Comparison of ENCODE assay signal across 8 cellular contexts in the genomic region with DNA sequence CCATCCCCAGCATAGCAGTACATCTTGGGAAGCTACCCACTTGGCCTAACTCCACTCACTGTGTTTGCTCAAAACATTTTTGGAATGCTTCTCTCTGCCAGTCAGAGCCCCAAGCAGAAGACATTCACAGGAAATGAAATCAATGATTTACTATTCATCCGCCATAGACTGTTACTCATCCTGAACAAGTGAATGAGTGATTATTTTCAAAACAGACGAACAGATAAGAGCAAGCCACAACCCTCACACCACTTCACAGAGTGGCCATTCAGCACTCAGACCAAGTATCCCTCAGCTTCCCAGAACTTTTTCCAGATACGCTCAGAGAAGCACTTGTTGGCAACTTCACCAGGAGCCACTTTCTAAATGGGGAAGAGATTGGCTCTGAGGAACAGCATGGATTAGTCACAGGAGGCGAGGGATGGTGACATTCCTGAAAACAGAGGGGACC. TPM values are rescaled to one million over a fixed set of nuclear protein-coding genes. Genes with fewer than 3 reads are reported as not detected.
DNase-seq lines count a peak whose midpoint lies in the region; ATAC-seq and TF ChIP-seq lines count a peak whose summit lies in the region.

No MANE protein-coding gene starts in this region.

- no peak overlapping the region for H3K23ac ChIP-seq in mesenchymal stem cell (ENCODE audit: low read length in 2 of 2)

- H3K27me3 ChIP-seq in mesenchymal stem cell (ENCODE audit: control insufficient read depth in 1 of 2, insufficient read depth in 1 of 2, low read length in 2 of 2) (no peaks in the 10 kb centered on the region), esophagus muscularis mucosa (no peaks in the 10 kb centered on the region)

- H2BK12ac ChIP-seq in mesenchymal stem cell (ENCODE audit: low read length in 2 of 2) = no peak overlapping the region

- no peaks in the 10 kb centered on the region for H3K36me3 ChIP-seq in mesenchymal stem cell (ENCODE audit: control insufficient read depth in 1 of 2, insufficient read depth in 2 of 2, low read depth in 1 of 2, low read length in 2 of 2)
- no peaks in the 10 kb centered on the region for H3K36me3 ChIP-seq in esophagus muscularis mucosa

- intact Hi-C loops in esophagus muscularis mucosa (cut with DNase I) = no loop called here

- peak overlapping the region; percentile 8 for H2BK120ac ChIP-seq in mesenchymal stem cell (ENCODE audit: low read depth, low read length)

- no peak for TF ChIP-seq CTCF in esophagus muscularis mucosa (IDR thresholded peaks at IDR 0.05)

- DNase-seq in AG08395 (ENCODE audit: low spot score) (peak; percentile 80), LoVo (ENCODE audit: low spot score) (peak; percentile 64), dedifferentiated amniotic fluid mesenchymal stem cell (ENCODE audit: extremely low spot score) (peak; percentile 85), mesenchymal stem cell (peak; percentile 94), esophagus muscularis mucosa (ENCODE audit: extremely low spot score) (no peak), NCI-H82 (lab: John Stamatoyannopoulos, UW) (no peak)
- no peak for DNase-seq in activated naive CD4-positive, alpha-beta T cell treated with Interleukin-2 at 50 U/mL for 16 hours

- H3K9ac ChIP-seq in mesenchymal stem cell (ENCODE audit: low read length) = no peak overlapping the region

- TF ChIP-seq EP300 in esophagus muscularis mucosa (IDR thresholded peaks at IDR 0.05) = no peak

- H2AK5ac ChIP-seq in mesenchymal stem cell (ENCODE audit: low read length, severe bottlenecking) = peak overlapping the region; percentile 96

- WGBS in mesenchymal stem cell = 0% methylated on average over 4 of the region's 4 CpGs
- WGBS in esophagus muscularis mucosa = 50% methylated on average over 4 of the region's 4 CpGs

- no peak for ATAC-seq in GM18870 (IDR thresholded peaks at IDR 0.05; ENCODE audit: unreplicated experiment)

- no peak overlapping the region for H4K8ac ChIP-seq in mesenchymal stem cell (ENCODE audit: low read length)

- peaks cover 2% of the 10 kb centered on the region for H3K79me1 ChIP-seq in mesenchymal stem cell (replicated peaks; ENCODE audit: low read length, poor library complexity, severe bottlenecking)

- H3K9me3 ChIP-seq in mesenchymal stem cell (ENCODE audit: control insufficient read depth, low read length) = no peaks in the 10 kb centered on the region
- no peaks in the 10 kb centered on the region for H3K9me3 ChIP-seq in esophagus muscularis mucosa

- no peak overlapping the region for H3K4ac ChIP-seq in mesenchymal stem cell (ENCODE audit: low read depth in 1 of 2, low read length in 2 of 2)

- H3K4me3 ChIP-seq in mesenchymal stem cell (ENCODE audit: insufficient read depth in 1 of 2, low read depth in 1 of 2, low read length in 2 of 2) = no peak overlapping the region
- H3K4me3 ChIP-seq in esophagus muscularis mucosa = no peak overlapping the region

- peak overlapping the region; percentile 91 for H2BK5ac ChIP-seq in mesenchymal stem cell (ENCODE audit: low read depth, low read length, poor library complexity, severe bottlenecking)

- no peak overlapping the region for H2AFZ ChIP-seq in mesenchymal stem cell (ENCODE audit: low read depth, low read length)

- no peak overlapping the region for H2BK15ac ChIP-seq in mesenchymal stem cell (ENCODE audit: low read depth, poor library complexity, severe bottlenecking)

- H3K18ac ChIP-seq in mesenchymal stem cell (ENCODE audit: low read depth in 1 of 2, low read length in 2 of 2) = peak overlapping the region in 1 of 2 experiments; percentile 45

- no peak overlapping the region for H4K91ac ChIP-seq in mesenchymal stem cell (ENCODE audit: low read length)

- peak overlapping the region; percentile 38 for H3K4me2 ChIP-seq in mesenchymal stem cell (ENCODE audit: low read length, poor library complexity, severe bottlenecking)

- no peak for TF ChIP-seq POLR2A in esophagus muscularis mucosa (IDR thresholded peaks at IDR 0.05; ENCODE audit: low read depth)

- H3K27ac ChIP-seq in mesenchymal stem cell (ENCODE audit: low read length, poor library complexity, severe bottlenecking) = peak overlapping the region; percentile 97
- H3K27ac ChIP-seq in esophagus muscularis mucosa (replicated peaks in 1 of 4) = no peak overlapping the region

- H3K4me1 ChIP-seq in mesenchymal stem cell (ENCODE audit: control insufficient read depth, insufficient read depth, low read depth, low read length) (peaks cover 14% of the 10 kb centered on the region), esophagus muscularis mucosa (peaks cover 0 to 11% (median 5%) of the 10 kb centered on the region in 4 donors)

- H3K14ac ChIP-seq in mesenchymal stem cell (ENCODE audit: low read length in 2 of 2) = no peak overlapping the region

RNA-seq across cellular contexts. Expression of a gene that starts 13.0 kb away (rescaled TPM):
- polyA plus RNA-seq in mesenchymal stem cell (2013, experiment 1 of 2) = 23.3 TPM
- polyA plus RNA-seq in mesenchymal stem cell (2013, experiment 2 of 2) = 25.0 TPM
- 1 to 10 TPM in 3 of 4 donors, under 1 TPM in 1; 0.42 to 6.8 (median 1.7) TPM for total RNA-seq in esophagus muscularis mucosa

Comparison
In these comparisons a context has a peak if more than half of its experiments do, and no peak if none do; other contexts are left out.
1. DNase-seq: peak in AG08395 (single experiment), LoVo (single experiment), dedifferentiated amniotic fluid mesenchymal stem cell (single experiment) and mesenchymal stem cell (single experiment); none in activated naive CD4-positive, alpha-beta T cell treated with Interleukin-2 at 50 U/mL for 16 hours (single experiment), esophagus muscularis mucosa (single experiment) and NCI-H82 (single experiment).